16 cellular contexts compared by ENCODE assay signal in the genomic region with DNA sequence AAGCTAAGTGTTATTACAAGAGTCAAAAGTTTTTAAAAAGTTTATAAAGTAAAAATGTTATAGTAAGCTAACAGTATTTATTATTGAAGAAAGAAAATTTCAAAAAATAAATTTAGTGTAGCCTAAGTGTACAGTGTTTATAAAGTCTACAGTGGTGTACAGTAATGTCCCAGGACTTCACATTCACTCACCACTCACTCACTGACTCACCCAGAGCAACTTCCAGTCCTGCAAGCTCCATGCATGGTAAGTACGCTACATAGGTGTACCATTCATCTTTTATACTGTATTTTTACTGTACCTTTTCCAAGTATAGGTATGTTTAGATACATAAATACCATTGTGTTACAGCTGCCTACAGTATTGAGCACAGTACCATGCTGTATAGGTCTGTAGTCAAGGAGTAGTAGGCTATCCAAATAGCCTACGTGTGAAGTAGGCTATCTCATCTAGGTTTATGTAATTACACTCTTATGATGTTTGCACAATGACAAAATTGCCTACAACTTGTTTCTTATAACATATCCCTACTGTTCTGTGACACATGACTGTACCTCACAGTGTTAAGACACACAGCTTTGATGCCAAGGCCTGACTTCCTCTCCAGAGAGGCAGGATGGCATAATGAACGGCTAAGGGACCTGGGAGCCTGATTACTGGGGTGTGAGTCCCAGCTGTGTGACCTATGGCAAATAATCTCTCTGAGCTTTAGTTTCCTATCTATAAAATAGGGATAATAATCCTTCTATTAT.
"Had no signal": no experiment of that assay in that cellular context is flagged by ENCODE, and none has a peak within 500 bp of the region (broad histone marks: within the 10 kb centered on the region; RNA-seq: fewer than 3 reads in every experiment).

No MANE protein-coding gene starts in this region.

- H3K27me3 ChIP-seq: cardiac muscle cell, suprapubic skin had no signal

- H3K4me1 ChIP-seq: suprapubic skin had no signal

- H3K4me3 ChIP-seq: cardiac muscle cell, suprapubic skin had no signal

- ATAC-seq: activated CD8-positive, alpha-beta memory T cell treated with anti-CD3 and anti-CD28 coated beads, Interleukin-2, amount 10 ng/mL, durations not matched to agents 7 days and 5 days; sciatic nerve; stimulated activated naive CD8-positive, alpha-beta T cell treated with anti-CD3 and anti-CD28 coated beads, Interleukin-15, Interleukin-2, amounts not matched to agents 100 U/mL and 50 U/mL, for 24 hours had no signal

- H3K27ac ChIP-seq: cardiac muscle cell, suprapubic skin had no signal

- H3K9me3 ChIP-seq: suprapubic skin had no signal

- FAIRE-seq: colon, endothelial cell of umbilical vein had no signal

- DNase-seq: activated CD4-positive, alpha-beta T cell treated with anti-CD3 and anti-CD28 coated beads, Interleukin-2, amount 50 U/mL, for 48 hours; activated CD4-positive, CD25-positive, alpha-beta regulatory T cell treated with anti-CD3 and anti-CD28 coated beads, Interleukin-2, amount 50 U/mL, for 72 hours; activated CD8-positive, alpha-beta memory T cell treated with anti-CD3 and anti-CD28 coated beads, Interleukin-2, amount 10 ng/mL, durations not matched to agents 7 days and 5 days; activated gamma-delta T cell; activated naive CD8-positive, alpha-beta T cell treated with anti-CD3 and anti-CD28 coated beads for 36 hours; activated T-cell treated with anti-CD3 and anti-CD28 coated beads, Interleukin-2, amount 50 U/mL, for 24 hours; effector CD4-positive, alpha-beta T cell; immature natural killer cell; mesenchymal stem cell; stimulated activated CD4-positive, alpha-beta T cell treated with anti-CD3 and anti-CD28 coated beads, Interleukin-2, amount 100 ng/mL, for 48 hours; stimulated activated naive CD8-positive, alpha-beta T cell treated with anti-CD3 and anti-CD28 coated beads, Interleukin-15, Interleukin-2, amounts not matched to agents 100 U/mL and 50 U/mL, for 24 hours had no signal
